In the genomic region with DNA sequence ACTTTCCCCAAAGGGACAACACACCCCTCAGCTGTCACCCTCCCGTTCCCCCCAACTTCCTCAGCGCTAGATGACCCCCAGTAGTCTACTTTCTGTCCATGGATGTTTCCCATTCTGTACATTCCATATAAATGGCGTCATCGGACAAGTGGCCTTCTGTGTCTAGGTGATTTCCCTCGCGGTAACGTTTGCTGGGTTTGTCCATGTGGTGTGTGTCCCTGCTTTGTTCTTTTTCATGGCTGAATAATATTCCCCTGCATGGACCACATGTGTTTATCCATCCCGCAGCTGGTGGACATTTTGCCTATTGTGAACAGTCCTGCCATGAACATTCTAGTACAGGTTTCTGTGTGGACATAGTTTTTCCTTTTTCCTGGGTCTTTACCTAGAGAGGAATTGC, we compare ENCODE assay signal across 2 cellular contexts.
TF ChIP-seq lines count a peak whose summit lies in the region.

No MANE protein-coding gene starts in this region.

TF ChIP-seq in HEK293, 187 proteins besides CTCF, POLR2A, EP300 and RAD21:
- TF ChIP-seq ZNF146 (tag by site-specific recombination; IDR thresholded peaks at IDR 0.05) (peak; percentile 100), ZNF121 (tag by site-specific recombination; IDR thresholded peaks at IDR 0.05) (peak; percentile 61; the same call in 1 of the 2 replicates), MYNN (tag by site-specific recombination; IDR thresholded peaks at IDR 0.05; ENCODE audit: borderline replicate concordance) (no peak)

TF ChIP-seq in IMR-90, 13 proteins besides CTCF, POLR2A, EP300 and RAD21:
- no peak for TF ChIP-seq RFX5 (IDR thresholded peaks at IDR 0.05; ENCODE audit: low read depth, low read length)
- TF ChIP-seq, protein P1, sequence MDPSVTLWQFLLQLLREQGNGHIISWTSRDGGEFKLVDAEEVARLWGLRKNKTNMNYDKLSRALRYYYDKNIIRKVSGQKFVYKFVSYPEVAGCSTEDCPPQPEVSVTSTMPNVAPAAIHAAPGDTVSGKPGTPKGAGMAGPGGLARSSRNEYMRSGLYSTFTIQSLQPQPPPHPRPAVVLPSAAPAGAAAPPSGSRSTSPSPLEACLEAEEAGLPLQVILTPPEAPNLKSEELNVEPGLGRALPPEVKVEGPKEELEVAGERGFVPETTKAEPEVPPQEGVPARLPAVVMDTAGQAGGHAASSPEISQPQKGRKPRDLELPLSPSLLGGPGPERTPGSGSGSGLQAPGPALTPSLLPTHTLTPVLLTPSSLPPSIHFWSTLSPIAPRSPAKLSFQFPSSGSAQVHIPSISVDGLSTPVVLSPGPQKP (IDR thresholded peaks at IDR 0.05; ENCODE audit: borderline replicate concordance, low read depth, low read length), result no peak
- no peak for TF ChIP-seq BHLHE40 (IDR thresholded peaks at IDR 0.05; ENCODE audit: low read depth, low read length)
- TF ChIP-seq RCOR1 (IDR thresholded peaks at IDR 0.05; ENCODE audit: insufficient replicate concordance, low read length), result no peak
- no peak for TF ChIP-seq FOS (IDR thresholded peaks at IDR 0.05; ENCODE audit: low read depth, low read length)
